ENCODE assay signal across 35 cellular contexts in genomic region chr12:68345763-68346162, GRCh38.
"Had no signal": no experiment of that assay in that cellular context is flagged by ENCODE, and none has a peak within 500 bp of the region (broad histone marks: within the 10 kb centered on the region; RNA-seq: fewer than 3 reads in every experiment).

No MANE protein-coding gene starts in this region.

- H3K27me3 ChIP-seq: cardiac muscle cell had no signal

- H3K27ac ChIP-seq: ascending aorta, cardiac muscle cell, PC-9, RWPE1, VCaP had no signal

- H3K36me3 ChIP-seq: ascending aorta, cardiac muscle cell had no signal

- H3K27ac Mint-ChIP-seq: activated B cell treated with CpG ODN at 0.5 μM for 24 hours; activated naive CD4-positive, alpha-beta T cell treated with anti-CD3 and anti-CD28 coated beads for 36 hours; activated naive CD8-positive, alpha-beta T cell; activated T-cell treated with anti-CD3 and anti-CD28 coated beads, Interleukin-2, amount 50 U/mL, for 72 hours; activated T-helper 2 cell treated with anti-CD3 and anti-CD28 coated beads, Interferon-gamma antibody, Interleukin-2, Interleukin-4, amounts not matched to agents 10 μg/mL and 5 μg/mL and 100 μg/mL, durations not matched to agents 14 hours and 24 hours and 36 hours had no signal

- H3K9me3 ChIP-seq: ascending aorta had no signal

- H3K4me2 ChIP-seq: PC-9 had no signal

- H3K4me1 ChIP-seq: ascending aorta had no signal

- ATAC-seq: activated T-cell treated with anti-CD3 and anti-CD28 coated beads, Interleukin-2, amount 50 U/mL, for 72 hours; Right ventricle myocardium inferior; SK-N-SH treated with all-trans-retinoic acid at 6 μM for 48 hours had no signal

- DNase-seq: activated B cell treated with CpG ODN at 0.5 μM for 24 hours; activated CD4-positive, alpha-beta T cell treated with anti-CD3 and anti-CD28 coated beads for 48 hours; activated CD4-positive, alpha-beta T cell treated with anti-CD3 and anti-CD28 coated beads, Interleukin-2, amount 50 U/mL, for 4 hours; activated CD4-positive, CD25-positive, alpha-beta regulatory T cell treated with anti-CD3 and anti-CD28 coated beads, Interleukin-2, amount 50 U/mL, for 72 hours; activated gamma-delta T cell; activated naive CD4-positive, alpha-beta T cell treated with anti-CD3 and anti-CD28 coated beads for 36 hours; activated T-cell treated with anti-CD3 and anti-CD28 coated beads, Interleukin-2, amount 50 U/mL, for 1 hour; activated T-cell treated with anti-CD3 and anti-CD28 coated beads, Interleukin-2, amount 50 U/mL, for 72 hours; amygdala; Kasumi-1; KBM-7; NCI-H1092 treated with DMSO at 0.1 percent for 48 hours; NCI-H1417; NCI-H146; NCI-H187; NCI-H2029 treated with DMSO at 0.1 percent for 48 hours; NCI-H2107; NCI-H2171; NCI-H510A; NCI-H526; NCI-H748 treated with DMSO at 0.1 percent for 48 hours; NK-92 treated with Interleukin-12 subunit alpha and Interleukin-12 subunit beta, amount 100 ng/mL, for 24 hours; PC-9; SIG-M5; T-helper 2 cell; T-helper 9 cell had no signal

- H2AFZ ChIP-seq: PC-9 had no signal

- H3K9me3 Mint-ChIP-seq: activated B cell treated with CpG ODN at 0.5 μM for 24 hours; activated naive CD4-positive, alpha-beta T cell treated with anti-CD3 and anti-CD28 coated beads for 36 hours; activated T-helper 2 cell treated with anti-CD3 and anti-CD28 coated beads, Interferon-gamma antibody, Interleukin-2, Interleukin-4, amounts not matched to agents 10 μg/mL and 5 μg/mL and 100 μg/mL, durations not matched to agents 14 hours and 24 hours and 36 hours; central memory CD8-positive, alpha-beta T cell had no signal

- H3K4me3 ChIP-seq: ascending aorta, cardiac muscle cell, PC-9 had no signal

- H3K27me3 Mint-ChIP-seq: activated naive CD8-positive, alpha-beta T cell; central memory CD8-positive, alpha-beta T cell had no signal

- H3K4me3 Mint-ChIP-seq: activated B cell treated with CpG ODN at 0.5 μM for 24 hours; activated naive CD4-positive, alpha-beta T cell treated with anti-CD3 and anti-CD28 coated beads for 36 hours; activated naive CD8-positive, alpha-beta T cell; activated T-cell treated with anti-CD3 and anti-CD28 coated beads, Interleukin-2, amount 50 U/mL, for 72 hours; central memory CD8-positive, alpha-beta T cell had no signal
